ENCODE assay signal across 17 cellular contexts in genomic region chr10:8595140-8595539, GRCh38.
DNase-seq lines count a peak whose midpoint lies in the region; ATAC-seq and TF ChIP-seq lines count a peak whose summit lies in the region.
"Had no signal": no experiment of that assay in that cellular context is flagged by ENCODE, and none has a peak within 500 bp of the region (broad histone marks: within the 10 kb centered on the region; RNA-seq: fewer than 3 reads in every experiment).

No MANE protein-coding gene starts in this region.

- H3K9me3 Mint-ChIP-seq in endothelial cell (ENCODE audit: unreplicated experiment) = no peaks in the 10 kb centered on the region
- H3K9me3 Mint-ChIP-seq: CD4-positive, alpha-beta memory T cell had no signal

- H3K27me3 ChIP-seq in foreskin keratinocyte = no peaks in the 10 kb centered on the region
- peaks cover 21% of the 10 kb centered on the region for H3K27me3 ChIP-seq in smooth muscle cell (ENCODE audit: low read depth)

- H3K4me1 ChIP-seq in HEK293 (ENCODE audit: control insufficient read depth, insufficient read depth, low read length) (no peaks in the 10 kb centered on the region), foreskin keratinocyte (peaks cover 41% of the 10 kb centered on the region), smooth muscle cell (ENCODE audit: low read depth) (no peaks in the 10 kb centered on the region)

- no peak overlapping the region for H3K4me3 ChIP-seq in HEK293 (ENCODE audit: low read depth, low read length)
- no peak overlapping the region for H3K4me3 ChIP-seq in smooth muscle cell
- H3K4me3 ChIP-seq: A549 had no signal

- no peaks in the 10 kb centered on the region for H4K20me1 ChIP-seq in smooth muscle cell (ENCODE audit: low read depth)

- H3K27ac Mint-ChIP-seq in endothelial cell (ENCODE audit: unreplicated experiment) = no peak overlapping the region
- H3K27ac Mint-ChIP-seq: CD14-positive monocyte; CD4-positive, alpha-beta memory T cell had no signal

- no peak for ATAC-seq in foreskin keratinocyte
- ATAC-seq: A549, HCT116 had no signal

- no peaks in the 10 kb centered on the region for H3F3A ChIP-seq in smooth muscle cell (ENCODE audit: low read depth)

- TF ChIP-seq CTCF in HEK293 (tag by site-specific recombination; IDR thresholded peaks at IDR 0.05) (no peak), foreskin keratinocyte (conservative IDR thresholded peaks at IDR 0.05) (no peak), smooth muscle cell (IDR thresholded peaks at IDR 0.05; ENCODE audit: borderline replicate concordance, insufficient read depth, poor library complexity, severe bottlenecking) (no peak), endothelial cell (IDR thresholded peaks at IDR 0.05; ENCODE audit: unreplicated experiment) (no peak)

- no peak for DNase-seq in foreskin keratinocyte
- no peak for DNase-seq in smooth muscle cell (lab: John Stamatoyannopoulos, UW; ENCODE audit: unreplicated experiment)
- no peak for DNase-seq in NCI-H1105 (lab: John Stamatoyannopoulos, UW)
- no peak for DNase-seq in activated CD8-positive, alpha-beta memory T cell treated with anti-CD3 and anti-CD28 coated beads, Interleukin-2, amount 50 U/mL, for 4 hours
- DNase-seq in endothelial cell (ENCODE audit: low spot score) = no peak
- DNase-seq: AML-193; CD4-positive, alpha-beta memory T cell; DMS153; DMS79; GDM1; GOT3; H7; IMR-90 had no signal

- H3K79me2 ChIP-seq in smooth muscle cell (ENCODE audit: low read depth) = no peaks in the 10 kb centered on the region

- no peaks in the 10 kb centered on the region for H3K27me3 Mint-ChIP-seq in endothelial cell (ENCODE audit: unreplicated experiment)

- no peaks in the 10 kb centered on the region for H3K36me3 Mint-ChIP-seq in endothelial cell (ENCODE audit: low read depth, unreplicated experiment)
- H3K36me3 Mint-ChIP-seq: CD14-positive monocyte; CD4-positive, alpha-beta memory T cell had no signal

- H3K4me2 ChIP-seq in smooth muscle cell = no peak overlapping the region
- H3K4me2 ChIP-seq: A549 had no signal

- no peak overlapping the region for H3K4me3 Mint-ChIP-seq in endothelial cell (ENCODE audit: unreplicated experiment)
- H3K4me3 Mint-ChIP-seq: CD14-positive monocyte; CD4-positive, alpha-beta memory T cell had no signal

- H2AFZ ChIP-seq in smooth muscle cell (ENCODE audit: low read depth) = no peak overlapping the region

- CTCF ChIA-PET in HEK293 (lab: Yijun Ruan, JAX) = interaction anchor here (0.5 to 0.8 kb wide), 2 partner anchors 74 to 78 kb away, joined by 3 to 4 read pairs; no protein-coding TSS in a partner anchor

- H3K36me3 ChIP-seq in HEK293 (ENCODE audit: control insufficient read depth in 2 of 2, insufficient read depth in 1 of 2, low read length in 2 of 2) (no peaks in the 10 kb centered on the region), smooth muscle cell (ENCODE audit: low read depth) (no peaks in the 10 kb centered on the region)

- H3K4me1 Mint-ChIP-seq in endothelial cell (ENCODE audit: unreplicated experiment) = no peaks in the 10 kb centered on the region
- H3K4me1 Mint-ChIP-seq: CD14-positive monocyte; CD4-positive, alpha-beta memory T cell had no signal

- POLR2A ChIA-PET in HEK293 (lab: Yijun Ruan, JAX) = no interaction called here

- H3K27ac ChIP-seq in HEK293 (ENCODE audit: extremely low read depth, low read depth, low read length) (no peak overlapping the region), foreskin keratinocyte (peak overlapping the region; percentile 97), smooth muscle cell (ENCODE audit: low read depth) (peak overlapping the region; percentile 74)
- H3K27ac ChIP-seq: A549 had no signal

- H3K9ac ChIP-seq in smooth muscle cell (ENCODE audit: low read depth) = no peak overlapping the region

- WGBS in smooth muscle cell (ENCODE audit: low lambda C conversion rate) = 61% methylated on average over 3 of the region's 3 CpGs

- H3K9me3 ChIP-seq in HEK293 (ENCODE audit: control insufficient read depth, insufficient read depth, low read depth, low read length) (no peaks in the 10 kb centered on the region), smooth muscle cell (replicated peaks; ENCODE audit: low read depth) (no peaks in the 10 kb centered on the region)
- H3K9me3 ChIP-seq: A549 had no signal

TF ChIP-seq in HEK293, 187 proteins besides CTCF, POLR2A, EP300 and RAD21:
- TF ChIP-seq SCRT2 (tag by site-specific recombination; IDR thresholded peaks at IDR 0.05) (peak; percentile 86), ZNF19 (tag by site-specific recombination; IDR thresholded peaks at IDR 0.05; ENCODE audit: low read depth) (no peak), SCRT1 (tag by site-specific recombination; IDR thresholded peaks at IDR 0.05; ENCODE audit: borderline replicate concordance) (0 out of 2 replicates have a peak, but pooled peaks have one; percentile 64)
